ENCODE assay signal across 8 cellular contexts in genomic region chr6:15066433-15067337, GRCh38.
DNase-seq lines count a peak whose midpoint lies in the region; ATAC-seq, FAIRE-seq and TF ChIP-seq lines count a peak whose summit lies in the region.

No MANE protein-coding gene starts in this region.

- H3K36me3 ChIP-seq in GM23338 (ENCODE audit: insufficient read depth), result no peaks in the 10 kb centered on the region
- no peaks in the 10 kb centered on the region for H3K36me3 ChIP-seq in adipocyte (ENCODE audit: control insufficient read depth, insufficient read depth, low read length, severe bottlenecking)
- no peaks in the 10 kb centered on the region for H3K36me3 ChIP-seq in heart left ventricle
- H3K36me3 ChIP-seq in skeletal muscle satellite cell (ENCODE audit: insufficient read depth, low read length), result no peaks in the 10 kb centered on the region
- no peaks in the 10 kb centered on the region for H3K36me3 ChIP-seq in kidney (ENCODE audit: control insufficient read depth in 1 of 2, insufficient read depth in 2 of 2, low read length in 2 of 2)

- H3K4me1 ChIP-seq in GM23338 (ENCODE audit: insufficient read depth), result no peaks in the 10 kb centered on the region
- peaks cover 29% of the 10 kb centered on the region for H3K4me1 ChIP-seq in adipocyte (ENCODE audit: control insufficient read depth, insufficient read depth, low read length)
- peaks cover 0 to 50% (median 5%) of the 10 kb centered on the region in 12 donors for H3K4me1 ChIP-seq in heart left ventricle
- H3K4me1 ChIP-seq in skeletal muscle satellite cell (ENCODE audit: control insufficient read depth, insufficient read depth, low read length), result peaks cover 40% of the 10 kb centered on the region
- H3K4me1 ChIP-seq in kidney (ENCODE audit: control insufficient read depth in 1 of 2, insufficient read depth in 1 of 2, low read depth in 1 of 2, low read length in 2 of 2), result no peaks in the 10 kb centered on the region

- peaks cover 4% of the 10 kb centered on the region; the same call in 1 of the 2 replicates for H3K9me2 ChIP-seq in GM23338 (ENCODE audit: insufficient read depth)

- H3K27me3 ChIP-seq in GM23338 (ENCODE audit: insufficient read depth) (no peaks in the 10 kb centered on the region), adipocyte (replicated peaks; ENCODE audit: control insufficient read depth, insufficient read depth, low read length) (no peaks in the 10 kb centered on the region), heart left ventricle (no peaks in the 10 kb centered on the region), skeletal muscle satellite cell (ENCODE audit: control insufficient read depth, insufficient read depth, low read length) (no peaks in the 10 kb centered on the region)

- H3K9ac ChIP-seq in adipocyte (ENCODE audit: low read length), result no peak overlapping the region
- H3K9ac ChIP-seq in skeletal muscle satellite cell (ENCODE audit: low read depth, low read length), result peak overlapping the region; percentile 24
- H3K9ac ChIP-seq in kidney (ENCODE audit: low read length in 2 of 2), result no peak overlapping the region

- H3K79me2 ChIP-seq in GM23338 (replicated peaks; ENCODE audit: insufficient read depth), result no peaks in the 10 kb centered on the region

- no peak for FAIRE-seq in kidney (lab: Jason Lieb, UNC)

- H3K4me2 ChIP-seq in GM23338, result no peak overlapping the region
- H3K4me2 ChIP-seq in skeletal muscle satellite cell (ENCODE audit: low read length), result peak overlapping the region; percentile 7

- no peaks in the 10 kb centered on the region for H3F3A ChIP-seq in GM23338 (replicated peaks; ENCODE audit: low read depth)

- H3K4me1 Mint-ChIP-seq in GM23338 (peaks cover 4% of the 10 kb centered on the region; the same call in 1 of the 3 replicates), progenitor cell of endocrine pancreas (ENCODE audit: low read depth) (peaks cover 17% of the 10 kb centered on the region)

- ATAC-seq in GM23338 (no peak), heart left ventricle (peak; percentile 54 to 94 (median 72)), HG03175 (IDR thresholded peaks at IDR 0.05; ENCODE audit: unreplicated experiment) (no peak)

- H4K20me1 ChIP-seq in GM23338 (replicated peaks; ENCODE audit: insufficient read depth), result no peaks in the 10 kb centered on the region

- TF ChIP-seq POLR2A in heart left ventricle (IDR thresholded peaks at IDR 0.05), result no peak

- H3K27ac ChIP-seq in GM23338 (ENCODE audit: low read depth) (no peak overlapping the region), heart left ventricle (peak overlapping the region in 10 of 12 donors; percentile 1 to 93 (median 58)), kidney (ENCODE audit: low read depth in 2 of 2, low read length in 2 of 2) (peak overlapping the region in 1 of 2 donors; percentile 28)

- H3K9me3 ChIP-seq in adipocyte (ENCODE audit: control insufficient read depth, low read length) (no peaks in the 10 kb centered on the region), heart left ventricle (no peaks in the 10 kb centered on the region), skeletal muscle satellite cell (replicated peaks; ENCODE audit: low read length) (no peaks in the 10 kb centered on the region), kidney (ENCODE audit: control insufficient read depth in 1 of 2, low read length in 2 of 2) (no peaks in the 10 kb centered on the region)

- no peak for TF ChIP-seq CTCF in GM23338 (conservative IDR thresholded peaks at IDR 0.05; ENCODE audit: low read depth in 2 of 2)
- TF ChIP-seq CTCF in heart left ventricle (IDR thresholded peaks at IDR 0.05), result no peak
- no peak for TF ChIP-seq CTCF in kidney (IDR thresholded peaks at IDR 0.05; ENCODE audit: borderline replicate concordance, extremely low read depth, insufficient read depth)
- TF ChIP-seq CTCF in progenitor cell of endocrine pancreas (IDR thresholded peaks at IDR 0.05; ENCODE audit: unreplicated experiment), result no peak

- DNase-seq in GM23338 (ENCODE audit: low spot score) (no peak), adipocyte (ENCODE audit: low read depth) (peak; percentile 65), heart left ventricle (peak in 4 of 5 donors; percentile 39 to 59 (median 53)), NCI-H2227 (lab: John Stamatoyannopoulos, UW; ENCODE audit: unreplicated experiment) (no peak), kidney (no peak), progenitor cell of endocrine pancreas (ENCODE audit: low spot score, unreplicated experiment) (no peak)

- peak overlapping the region; percentile 80 for H2AFZ ChIP-seq in GM23338

- peaks cover 4% of the 10 kb centered on the region; the same call in 2 of the 3 replicates for H3K36me3 Mint-ChIP-seq in GM23338 (ENCODE audit: low read depth)
- no peaks in the 10 kb centered on the region for H3K36me3 Mint-ChIP-seq in progenitor cell of endocrine pancreas (ENCODE audit: insufficient read depth)

- H3K4me3 ChIP-seq in GM23338 (no peak overlapping the region), adipocyte (ENCODE audit: low read length) (no peak overlapping the region), heart left ventricle (no peak overlapping the region), skeletal muscle satellite cell (ENCODE audit: low read length) (no peak overlapping the region), kidney (ENCODE audit: low read length in 2 of 2) (no peak overlapping the region)

- H3K27ac Mint-ChIP-seq in GM23338, result no peak overlapping the region
- H3K27ac Mint-ChIP-seq in progenitor cell of endocrine pancreas, result no peak overlapping the region

- H3K27me3 Mint-ChIP-seq in GM23338 (ENCODE audit: insufficient read depth, low read depth, poor library complexity) (peaks cover 6% of the 10 kb centered on the region), progenitor cell of endocrine pancreas (peaks cover 14% of the 10 kb centered on the region)

- intact Hi-C loops in heart left ventricle (cut with DNase I), result no loop called here
- intact Hi-C loops in kidney (cut with DNase I), result no loop called here

- 67 to 73% (median 70%) methylated on average over 19 of the region's 19 CpGs for WGBS in heart left ventricle, 4 donors

- H3K9me3 Mint-ChIP-seq in GM23338 (peaks cover 6% of the 10 kb centered on the region; the same call in 1 of the 3 replicates), progenitor cell of endocrine pancreas (ENCODE audit: low read depth) (no peaks in the 10 kb centered on the region)

- H3K4me3 Mint-ChIP-seq in GM23338, result no peak overlapping the region
- H3K4me3 Mint-ChIP-seq in progenitor cell of endocrine pancreas (ENCODE audit: low read depth), result no peak overlapping the region

TF ChIP-seq in GM23338, 12 proteins besides CTCF, POLR2A, EP300 and RAD21 (continues in another document):
- TF ChIP-seq ZNF114 (CRISPR knock-in tag; IDR thresholded peaks at IDR 0.05) (no peak), REST (IDR thresholded peaks at IDR 0.05; ENCODE audit: unreplicated experiment) (no peak), EZH2phosphoT487 (IDR thresholded peaks at IDR 0.05; ENCODE audit: unreplicated experiment) (no peak), ETS1 (IDR thresholded peaks at IDR 0.05) (no peak), EZH2 (IDR thresholded peaks at IDR 0.05; ENCODE audit: low read depth, unreplicated experiment) (no peak), ZNF331 (CRISPR knock-in tag; IDR thresholded peaks at IDR 0.05; ENCODE audit: low read depth) (no peak)

Comparison
In these comparisons a context has a peak if more than half of its experiments do, and no peak if none do; other contexts are left out.
1. ATAC-seq: peak in heart left ventricle (4 of 4); none in GM23338 (single experiment) and HG03175 (single experiment).
2. DNase-seq: peak in adipocyte (single experiment) and heart left ventricle (4 of 5); none in GM23338 (single experiment), NCI-H2227 (single experiment), kidney (single experiment) and progenitor cell of endocrine pancreas (single experiment).